ENCODE assay signal across 2 cellular contexts in the genomic region with DNA sequence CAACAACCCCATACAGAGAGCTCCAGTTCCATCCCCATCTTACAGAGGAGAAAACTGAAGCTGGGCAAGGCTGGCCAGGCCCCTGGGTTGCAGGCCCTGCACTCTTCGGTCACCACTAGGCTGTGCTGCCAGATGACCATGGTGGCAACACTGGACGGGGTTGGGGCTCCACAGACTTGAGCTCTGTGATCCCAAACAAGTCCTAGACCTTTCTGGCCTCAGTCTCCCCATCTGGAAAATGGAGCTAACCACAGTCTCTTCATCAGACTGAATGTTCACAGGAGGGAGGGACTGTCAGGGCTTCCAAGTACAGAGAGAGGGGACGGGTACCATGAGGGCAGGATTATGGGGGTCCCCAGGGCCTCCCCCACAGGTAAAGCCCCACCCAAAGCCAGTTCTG.
TF ChIP-seq lines count a peak whose summit lies in the region.

No MANE protein-coding gene starts in this region.

TF ChIP-seq in IMR-90, 13 proteins besides CTCF, POLR2A, EP300 and RAD21:
- TF ChIP-seq FOS (IDR thresholded peaks at IDR 0.05; ENCODE audit: low read depth, low read length) (no peak), RCOR1 (IDR thresholded peaks at IDR 0.05; ENCODE audit: insufficient replicate concordance, low read length) (no peak), RFX5 (IDR thresholded peaks at IDR 0.05; ENCODE audit: low read depth, low read length) (no peak), SMC3 (IDR thresholded peaks at IDR 0.05; ENCODE audit: low read depth, low read length) (no peak), CEBPB (IDR thresholded peaks at IDR 0.05; ENCODE audit: low read depth, low read length) (no peak), MAZ (IDR thresholded peaks at IDR 0.05; ENCODE audit: borderline replicate concordance, low read depth, low read length) (no peak)
- TF ChIP-seq, protein P1, sequence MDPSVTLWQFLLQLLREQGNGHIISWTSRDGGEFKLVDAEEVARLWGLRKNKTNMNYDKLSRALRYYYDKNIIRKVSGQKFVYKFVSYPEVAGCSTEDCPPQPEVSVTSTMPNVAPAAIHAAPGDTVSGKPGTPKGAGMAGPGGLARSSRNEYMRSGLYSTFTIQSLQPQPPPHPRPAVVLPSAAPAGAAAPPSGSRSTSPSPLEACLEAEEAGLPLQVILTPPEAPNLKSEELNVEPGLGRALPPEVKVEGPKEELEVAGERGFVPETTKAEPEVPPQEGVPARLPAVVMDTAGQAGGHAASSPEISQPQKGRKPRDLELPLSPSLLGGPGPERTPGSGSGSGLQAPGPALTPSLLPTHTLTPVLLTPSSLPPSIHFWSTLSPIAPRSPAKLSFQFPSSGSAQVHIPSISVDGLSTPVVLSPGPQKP (IDR thresholded peaks at IDR 0.05; ENCODE audit: borderline replicate concordance, low read depth, low read length) = no peak
- TF ChIP-seq, protein P2, sequence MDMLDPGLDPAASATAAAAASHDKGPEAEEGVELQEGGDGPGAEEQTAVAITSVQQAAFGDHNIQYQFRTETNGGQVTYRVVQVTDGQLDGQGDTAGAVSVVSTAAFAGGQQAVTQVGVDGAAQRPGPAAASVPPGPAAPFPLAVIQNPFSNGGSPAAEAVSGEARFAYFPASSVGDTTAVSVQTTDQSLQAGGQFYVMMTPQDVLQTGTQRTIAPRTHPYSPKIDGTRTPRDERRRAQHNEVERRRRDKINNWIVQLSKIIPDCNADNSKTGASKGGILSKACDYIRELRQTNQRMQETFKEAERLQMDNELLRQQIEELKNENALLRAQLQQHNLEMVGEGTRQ (IDR thresholded peaks at IDR 0.05; ENCODE audit: low read depth, low read length) = no peak
TF ChIP-seq in IMR-90: peak in this region for 0.

TF ChIP-seq in H1, 55 proteins besides CTCF, POLR2A, EP300 and RAD21:
- TF ChIP-seq SP2 (IDR thresholded peaks at IDR 0.05; ENCODE audit: low read length) (no peak), KDM1A (IDR thresholded peaks at IDR 0.05; ENCODE audit: borderline replicate concordance, low read length) (peak; percentile 66; the same call in 1 of the 2 replicates), JUN (IDR thresholded peaks at IDR 0.05; ENCODE audit: low read depth, low read length) (no peak), SIN3A (conservative IDR thresholded peaks at IDR 0.05 in 1 of 2, IDR thresholded peaks at IDR 0.05 in 1 of 2; ENCODE audit: low read depth in 1 of 2, low read length in 2 of 2) (no peak)
- TF ChIP-seq, protein P2 (IDR thresholded peaks at IDR 0.05; ENCODE audit: low read length) = no peak
